11 cellular contexts compared by ENCODE assay signal in genomic region chr1:150550222-150551048, GRCh38. TPM values are rescaled to one million over a fixed set of nuclear protein-coding genes. Genes with fewer than 3 reads are reported as not detected.
DNase-seq lines count a peak whose midpoint lies in the region; ATAC-seq and TF ChIP-seq lines count a peak whose summit lies in the region.
"Had no signal": no experiment of that assay in that cellular context is flagged by ENCODE, and none has a peak within 500 bp of the region (broad histone marks: within the 10 kb centered on the region; RNA-seq: fewer than 3 reads in every experiment).

No MANE protein-coding gene starts in this region.

- peak overlapping the region; percentile 53 for H2BK5ac ChIP-seq in trophoblast cell (ENCODE audit: low read depth, low read length, poor library complexity)

- H3K4me1 Mint-ChIP-seq in CD4-positive, CD25-positive, alpha-beta regulatory T cell: peaks cover 0 to 26% (median 12%) of the 10 kb centered on the region in 4 donors
- H3K4me1 Mint-ChIP-seq in T-helper 17 cell: peaks cover 13% of the 10 kb centered on the region

- WGBS in trophoblast cell (ENCODE audit: extremely low coverage, insufficient coverage, insufficient read length): no CpG with 5 or more reads among the region's 22 CpGs

- H2BK12ac ChIP-seq in trophoblast cell (ENCODE audit: low read length): peak overlapping the region; percentile 6

- H3K27ac Mint-ChIP-seq in CD4-positive, CD25-positive, alpha-beta regulatory T cell: peak overlapping the region in 1 of 3 donors; percentile 48
- H3K27ac Mint-ChIP-seq in T-helper 17 cell: peak overlapping the region; percentile 19

- H3K4me3 ChIP-seq in CD4-positive, CD25-positive, alpha-beta regulatory T cell (ENCODE audit: low read depth, low read length): no peak overlapping the region
- H3K4me3 ChIP-seq in cardiac muscle cell: no peak overlapping the region
- peak overlapping the region; percentile 34 for H3K4me3 ChIP-seq in trophoblast cell (ENCODE audit: low read depth, low read length)

- peak overlapping the region; percentile 42 for H4K8ac ChIP-seq in trophoblast cell (ENCODE audit: low read depth, low read length)

- peaks cover 0 to 1% (median 0%) of the 10 kb centered on the region in 7 donors for H3K9me3 Mint-ChIP-seq in CD4-positive, CD25-positive, alpha-beta regulatory T cell

- peaks cover under 1% of the 10 kb centered on the region for H3K27me3 ChIP-seq in CD4-positive, CD25-positive, alpha-beta regulatory T cell (ENCODE audit: control insufficient read depth, insufficient read depth, low read length)
- H3K27me3 ChIP-seq in cardiac muscle cell (no peaks in the 10 kb centered on the region), trophoblast cell (ENCODE audit: insufficient read depth, low read length) (no peaks in the 10 kb centered on the region)
- H3K27me3 ChIP-seq: SJSA1 had no signal

- peak overlapping the region; percentile 74 for H3K4me2 ChIP-seq in trophoblast cell (ENCODE audit: low read length)
- H3K4me2 ChIP-seq: KMS-11 had no signal

- peak overlapping the region; percentile 27 for H2AK5ac ChIP-seq in trophoblast cell (ENCODE audit: low read length)

- peak overlapping the region; percentile 64 for H2BK120ac ChIP-seq in trophoblast cell (ENCODE audit: insufficient read depth, low read length, poor library complexity)

- H2AFZ ChIP-seq in trophoblast cell (ENCODE audit: insufficient read depth, low read length, poor library complexity): no peak overlapping the region

- peak overlapping the region; percentile 73 for H4K91ac ChIP-seq in trophoblast cell (ENCODE audit: low read depth, low read length)

- H3K4me3 Mint-ChIP-seq in CD4-positive, CD25-positive, alpha-beta regulatory T cell: peak overlapping the region in 3 of 4 donors; percentile 37 to 87 (median 46)
- peak overlapping the region; percentile 50 for H3K4me3 Mint-ChIP-seq in T-helper 17 cell

- no peak overlapping the region for H3K23ac ChIP-seq in trophoblast cell (ENCODE audit: low read length)

- no peaks in the 10 kb centered on the region for H3K9me3 ChIP-seq in CD4-positive, CD25-positive, alpha-beta regulatory T cell (ENCODE audit: control insufficient read depth in 2 of 2, low read length in 2 of 2)
- H3K9me3 ChIP-seq in T-helper 17 cell (ENCODE audit: control insufficient read depth, low read length, poor library complexity, severe bottlenecking): no peaks in the 10 kb centered on the region
- H3K9me3 ChIP-seq in cardiac muscle cell (ENCODE audit: low read depth): no peaks in the 10 kb centered on the region
- H3K9me3 ChIP-seq in trophoblast cell (ENCODE audit: insufficient read depth, low read depth, low read length): peaks cover under 1% of the 10 kb centered on the region
- H3K9me3 ChIP-seq: SJSA1 had no signal

- no peak for DNase-seq in CD4-positive, CD25-positive, alpha-beta regulatory T cell
- no peak for DNase-seq in T-helper 17 cell
- no peak for DNase-seq in cardiac muscle cell (ENCODE audit: low read depth in 1 of 2, low spot score in 1 of 2)
- peak; percentile 77 to 80 for DNase-seq in trophoblast cell
- DNase-seq in SIG-M5 treated with dmso at 0.1 percent for 504 hours (lab: John Stamatoyannopoulos, UW; ENCODE audit: unreplicated experiment): no peak
- no peak for DNase-seq in NCI-H2196 (lab: John Stamatoyannopoulos, UW; ENCODE audit: unreplicated experiment)
- DNase-seq in activated effector memory CD4-positive, alpha-beta T cell treated with anti-CD3 and anti-CD28 coated beads, Interleukin-2, amount 50 U/mL, for 16 hours: no peak

- peaks cover 32% of the 10 kb centered on the region for H3K79me1 ChIP-seq in trophoblast cell (ENCODE audit: low read length)

- H3K27ac ChIP-seq in CD4-positive, CD25-positive, alpha-beta regulatory T cell (ENCODE audit: insufficient read depth, low read length, poor library complexity, severe bottlenecking): no peak overlapping the region
- H3K27ac ChIP-seq in cardiac muscle cell (peak overlapping the region; percentile 73), trophoblast cell (ENCODE audit: low read depth, low read length) (peak overlapping the region; percentile 91)
- H3K27ac ChIP-seq: KMS-11, SJSA1 had no signal

- H3K36me3 ChIP-seq in CD4-positive, CD25-positive, alpha-beta regulatory T cell (ENCODE audit: control insufficient read depth, insufficient read depth, low read length): no peaks in the 10 kb centered on the region
- H3K36me3 ChIP-seq in cardiac muscle cell: no peaks in the 10 kb centered on the region
- H3K36me3 ChIP-seq in trophoblast cell (ENCODE audit: control insufficient read depth in 1 of 2, insufficient read depth in 2 of 2, low read length in 2 of 2): peaks cover 4 to 8% of the 10 kb centered on the region in 2 experiments
- H3K36me3 ChIP-seq: SJSA1 had no signal

- peaks cover 2% of the 10 kb centered on the region for H3K36me3 Mint-ChIP-seq in CD4-positive, CD25-positive, alpha-beta regulatory T cell
- no peaks in the 10 kb centered on the region for H3K36me3 Mint-ChIP-seq in T-helper 17 cell (ENCODE audit: low read depth)

- peak overlapping the region; percentile 7 for H3K4ac ChIP-seq in trophoblast cell (ENCODE audit: low read depth, low read length)

- H3K4me1 ChIP-seq in CD4-positive, CD25-positive, alpha-beta regulatory T cell (ENCODE audit: control insufficient read depth, insufficient read depth, low read length, poor library complexity, severe bottlenecking): peaks cover 22% of the 10 kb centered on the region
- H3K4me1 ChIP-seq in cardiac muscle cell (ENCODE audit: low read depth) (peaks cover 14% of the 10 kb centered on the region), trophoblast cell (ENCODE audit: control insufficient read depth in 1 of 2, insufficient read depth in 2 of 2, low read length in 2 of 2) (peaks cover 34 to 40% of the 10 kb centered on the region in 2 experiments)

- H3K27me3 Mint-ChIP-seq in CD4-positive, CD25-positive, alpha-beta regulatory T cell: peaks cover 56% of the 10 kb centered on the region
- peaks cover 12% of the 10 kb centered on the region for H3K27me3 Mint-ChIP-seq in T-helper 17 cell

- peak overlapping the region; percentile 44 for H3K18ac ChIP-seq in trophoblast cell (ENCODE audit: low read length)

- no peak overlapping the region for H3K9ac ChIP-seq in trophoblast cell (ENCODE audit: low read length)
- H3K9ac ChIP-seq: KMS-11 had no signal

- TF ChIP-seq CTCF in cardiac muscle cell (IDR thresholded peaks at IDR 0.05; ENCODE audit: low read depth, low read length): no peak

- peaks cover 7% of the 10 kb centered on the region for H3K79me2 ChIP-seq in trophoblast cell (ENCODE audit: control insufficient read depth, insufficient read depth, low read length, poor library complexity)

- peak overlapping the region; percentile 66 for H4K12ac ChIP-seq in trophoblast cell (ENCODE audit: low read depth, low read length)

- ATAC-seq in CD4-positive, CD25-positive, alpha-beta regulatory T cell (ENCODE audit: low read depth in 2 of 2): no peak
- ATAC-seq in T-helper 17 cell (no peak), GM21447 (IDR thresholded peaks at IDR 0.05; ENCODE audit: unreplicated experiment) (no peak)

- H3K14ac ChIP-seq in trophoblast cell (ENCODE audit: low read length): peak overlapping the region; percentile 55

RNA-seq across cellular contexts. Expression of gene ADAMTSL4, which starts 1.2 kb away (rescaled TPM):
- total RNA-seq in CD4-positive, CD25-positive, alpha-beta regulatory T cell: 0.12 TPM
- under 1 TPM in 1 of 4 donors, not detected in 3; 0.22 TPM for polyA plus RNA-seq in CD4-positive, CD25-positive, alpha-beta regulatory T cell
- total RNA-seq in T-helper 17 cell (1 to 10 TPM in 1 of 2 donors, under 1 TPM in 1; 0.39 to 1.6 TPM), cardiac muscle cell (28.8 and 44.2 TPM in 2 replicates)
- polyA plus RNA-seq in cardiac muscle cell: 51.9 and 65.5 TPM in 2 replicates
- polyA plus RNA-seq in trophoblast cell (2013): 33.2 and 33.6 TPM in 2 replicates

RNA-seq across cellular contexts. Expression of gene MCL1, which starts 29.0 kb away (rescaled TPM):
- 764 TPM for total RNA-seq in CD4-positive, CD25-positive, alpha-beta regulatory T cell
- polyA plus RNA-seq in CD4-positive, CD25-positive, alpha-beta regulatory T cell: 100 to 1,000 TPM; 167 to 209 (median 178) TPM
- total RNA-seq in T-helper 17 cell (1,000 to 10,000 TPM in 1 of 2 donors, 100 to 1,000 TPM in 1; 776 to 1,091 TPM), cardiac muscle cell (96.5 and 101 TPM in 2 replicates)
- 61.2 and 65.2 TPM in 2 replicates for polyA plus RNA-seq in cardiac muscle cell
- polyA plus RNA-seq in trophoblast cell (2013): 119 and 120 TPM in 2 replicates

RNA-seq across cellular contexts. Expression of gene FALEC, which starts 34.9 kb away (rescaled TPM):
- total RNA-seq in CD4-positive, CD25-positive, alpha-beta regulatory T cell: not detected
- polyA plus RNA-seq in CD4-positive, CD25-positive, alpha-beta regulatory T cell: under 1 TPM in 1 of 4 donors, not detected in 3; 0.42 TPM
- 1 to 10 TPM in 1 of 2 donors, not detected in 1; 1.1 TPM for total RNA-seq in T-helper 17 cell
- 3.9 TPM in 1 of 2 replicates, not detected in the other for total RNA-seq in cardiac muscle cell
- 4.7 and 6.2 TPM in 2 replicates for polyA plus RNA-seq in cardiac muscle cell
- polyA plus RNA-seq in trophoblast cell (2013): 0.14 TPM in 1 of 2 replicates, not detected in the other
- total RNA-seq: H4, SJSA1 had no signal

RNA-seq across cellular contexts. Expression of gene ECM1, which starts 42.5 kb away (rescaled TPM):
- 0.22 TPM for total RNA-seq in CD4-positive, CD25-positive, alpha-beta regulatory T cell
- polyA plus RNA-seq in CD4-positive, CD25-positive, alpha-beta regulatory T cell: under 1 TPM in 1 of 4 donors, not detected in 3; 0.10 TPM
- under 1 TPM; 0.25 to 0.70 TPM for total RNA-seq in T-helper 17 cell
- 0.78 and 1.9 TPM in 2 replicates for total RNA-seq in cardiac muscle cell
- polyA plus RNA-seq in cardiac muscle cell: 1.9 and 2.9 TPM in 2 replicates
- polyA plus RNA-seq in trophoblast cell (2013): 10.8 and 11.8 TPM in 2 replicates

Comparison
In these comparisons a context has a peak if more than half of its experiments do, and no peak if none do; other contexts are left out.
1. DNase-seq: peak in trophoblast cell (2 of 2); none in CD4-positive, CD25-positive, alpha-beta regulatory T cell (0 of 3), T-helper 17 cell (0 of 3), cardiac muscle cell (0 of 2), SIG-M5 treated with dmso at 0.1 percent for 504 hours (single experiment), NCI-H2196 (single experiment) and activated effector memory CD4-positive, alpha-beta T cell treated with anti-CD3 and anti-CD28 coated beads, Interleukin-2, amount 50 U/mL, for 16 hours (single experiment).
2. RNA of gene ADAMTSL4, which starts 1.2 kb away (total RNA-seq): 28.8 to 44.2 TPM in cardiac muscle cell; 0.39 to 1.6 TPM in T-helper 17 cell and 0.12 TPM in CD4-positive, CD25-positive, alpha-beta regulatory T cell (single experiment); every median in the first group is over 10 times any median in the second.